Comparison of ENCODE assay signal across 1 cellular context in the genomic region with DNA sequence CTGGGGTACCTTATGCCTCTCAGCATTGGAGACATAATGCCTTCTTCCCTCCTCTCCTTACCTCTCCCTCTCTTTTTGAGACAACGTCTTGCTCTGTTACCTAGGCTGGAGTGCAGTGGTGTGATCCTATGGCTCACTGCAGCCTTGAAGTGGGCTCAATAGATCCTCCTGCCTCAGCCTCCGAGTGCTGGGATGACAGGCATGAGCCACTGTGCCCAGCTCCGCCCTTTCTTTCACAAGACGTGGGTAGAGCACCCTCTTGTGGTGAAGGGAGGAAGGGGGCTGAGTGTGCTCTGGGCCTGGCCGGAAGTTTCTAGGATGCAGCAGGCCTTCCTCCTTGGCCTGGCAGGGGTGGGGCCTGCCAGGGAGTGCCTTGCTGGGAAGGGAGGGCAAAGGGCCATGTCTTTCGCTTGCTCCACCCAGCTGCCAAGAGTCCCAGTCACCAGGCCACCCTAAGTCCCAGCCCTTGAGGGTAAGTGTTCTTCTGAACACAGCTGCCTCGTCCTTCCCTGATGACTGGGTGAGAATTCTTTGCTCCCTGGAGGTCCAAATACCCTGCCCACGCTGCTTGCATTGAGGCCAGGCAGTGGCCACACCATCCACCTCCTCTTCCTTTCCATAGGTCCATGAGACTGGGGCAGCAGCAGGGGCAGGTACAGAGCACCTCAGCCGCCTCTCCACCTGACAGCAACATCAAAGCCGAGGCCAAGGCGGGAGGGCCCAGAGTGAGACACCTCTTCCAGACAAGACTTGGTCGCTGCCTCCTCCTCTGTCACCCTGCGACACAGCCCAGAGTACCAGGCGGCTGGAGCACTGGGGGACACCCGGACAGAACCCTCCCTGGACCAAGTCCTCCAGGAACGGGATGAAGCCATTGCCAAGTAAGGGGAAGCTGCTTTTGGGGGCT.
TF ChIP-seq lines count a peak whose summit lies in the region.

No MANE protein-coding gene starts in this region.

TF ChIP-seq in K562, 482 proteins besides CTCF, POLR2A, EP300 and RAD21 (continued from another document and continues in another):
- TF ChIP-seq ZHX1 (conservative IDR thresholded peaks at IDR 0.05; ENCODE audit: low read length) (no peak), EP400 (IDR thresholded peaks at IDR 0.05) (no peak), ATF1 (CRISPR knock-in tag; IDR thresholded peaks at IDR 0.05) (no peak), ATF1 (tag; IDR thresholded peaks at IDR 0.05) (no peak; the same call in 1 of the 2 replicates), ZFP30 (CRISPR knock-in tag; IDR thresholded peaks at IDR 0.05; ENCODE audit: borderline replicate concordance) (no peak), ZNF609 (CRISPR knock-in tag; IDR thresholded peaks at IDR 0.05; ENCODE audit: borderline replicate concordance) (no peak), STAT5B (CRISPR knock-in tag; IDR thresholded peaks at IDR 0.05) (no peak), DMBX1 (CRISPR knock-in tag; IDR thresholded peaks at IDR 0.05; ENCODE audit: borderline replicate concordance) (no peak), RBBP5 (IDR thresholded peaks at IDR 0.05; ENCODE audit: borderline replicate concordance, insufficient read depth, low read length, poor library complexity, severe bottlenecking) (no peak), PCBP2 (IDR thresholded peaks at IDR 0.05; ENCODE audit: low read depth, low read length, poor library complexity, severe bottlenecking) (no peak), ZBTB5 (IDR thresholded peaks at IDR 0.05) (no peak), GABPB2 (CRISPR knock-in tag; conservative IDR thresholded peaks at IDR 0.05) (no peak), FOXK2 (conservative IDR thresholded peaks at IDR 0.05 in 1 of 2, IDR thresholded peaks at IDR 0.05 in 1 of 2; ENCODE audit: low read depth in 2 of 2) (no peak), TFAP4 (CRISPR knock-in tag; IDR thresholded peaks at IDR 0.05; ENCODE audit: borderline replicate concordance) (peak; percentile 69), NCOA1 (IDR thresholded peaks at IDR 0.05; ENCODE audit: low read depth) (0 out of 2 replicates have a peak, but pooled peaks have one; percentile 15), ZNF408 (CRISPR knock-in tag; IDR thresholded peaks at IDR 0.05; ENCODE audit: low read depth) (no peak), PATZ1 (CRISPR knock-in tag; IDR thresholded peaks at IDR 0.05; ENCODE audit: borderline replicate concordance) (no peak), DNMT1 (IDR thresholded peaks at IDR 0.05) (peak; percentile 75; the same call in 1 of the 2 replicates), TEAD2 (tag; IDR thresholded peaks at IDR 0.05) (no peak), ZBED1 (IDR thresholded peaks at IDR 0.05) (0 out of 2 replicates have a peak, but pooled peaks have one; percentile 35), NBN (IDR thresholded peaks at IDR 0.05; ENCODE audit: low read depth) (peak; percentile 28; the same call in 1 of the 2 replicates), BRD4 (IDR thresholded peaks at IDR 0.05) (no peak), MCM2 (IDR thresholded peaks at IDR 0.05; ENCODE audit: low read depth) (no peak), ZNF3 (CRISPR knock-in tag; IDR thresholded peaks at IDR 0.05) (no peak), ZNF354B (CRISPR knock-in tag; IDR thresholded peaks at IDR 0.05) (no peak), ZNF79 (CRISPR knock-in tag; IDR thresholded peaks at IDR 0.05; ENCODE audit: low read depth) (no peak)
- TF ChIP-seq, protein P1, sequence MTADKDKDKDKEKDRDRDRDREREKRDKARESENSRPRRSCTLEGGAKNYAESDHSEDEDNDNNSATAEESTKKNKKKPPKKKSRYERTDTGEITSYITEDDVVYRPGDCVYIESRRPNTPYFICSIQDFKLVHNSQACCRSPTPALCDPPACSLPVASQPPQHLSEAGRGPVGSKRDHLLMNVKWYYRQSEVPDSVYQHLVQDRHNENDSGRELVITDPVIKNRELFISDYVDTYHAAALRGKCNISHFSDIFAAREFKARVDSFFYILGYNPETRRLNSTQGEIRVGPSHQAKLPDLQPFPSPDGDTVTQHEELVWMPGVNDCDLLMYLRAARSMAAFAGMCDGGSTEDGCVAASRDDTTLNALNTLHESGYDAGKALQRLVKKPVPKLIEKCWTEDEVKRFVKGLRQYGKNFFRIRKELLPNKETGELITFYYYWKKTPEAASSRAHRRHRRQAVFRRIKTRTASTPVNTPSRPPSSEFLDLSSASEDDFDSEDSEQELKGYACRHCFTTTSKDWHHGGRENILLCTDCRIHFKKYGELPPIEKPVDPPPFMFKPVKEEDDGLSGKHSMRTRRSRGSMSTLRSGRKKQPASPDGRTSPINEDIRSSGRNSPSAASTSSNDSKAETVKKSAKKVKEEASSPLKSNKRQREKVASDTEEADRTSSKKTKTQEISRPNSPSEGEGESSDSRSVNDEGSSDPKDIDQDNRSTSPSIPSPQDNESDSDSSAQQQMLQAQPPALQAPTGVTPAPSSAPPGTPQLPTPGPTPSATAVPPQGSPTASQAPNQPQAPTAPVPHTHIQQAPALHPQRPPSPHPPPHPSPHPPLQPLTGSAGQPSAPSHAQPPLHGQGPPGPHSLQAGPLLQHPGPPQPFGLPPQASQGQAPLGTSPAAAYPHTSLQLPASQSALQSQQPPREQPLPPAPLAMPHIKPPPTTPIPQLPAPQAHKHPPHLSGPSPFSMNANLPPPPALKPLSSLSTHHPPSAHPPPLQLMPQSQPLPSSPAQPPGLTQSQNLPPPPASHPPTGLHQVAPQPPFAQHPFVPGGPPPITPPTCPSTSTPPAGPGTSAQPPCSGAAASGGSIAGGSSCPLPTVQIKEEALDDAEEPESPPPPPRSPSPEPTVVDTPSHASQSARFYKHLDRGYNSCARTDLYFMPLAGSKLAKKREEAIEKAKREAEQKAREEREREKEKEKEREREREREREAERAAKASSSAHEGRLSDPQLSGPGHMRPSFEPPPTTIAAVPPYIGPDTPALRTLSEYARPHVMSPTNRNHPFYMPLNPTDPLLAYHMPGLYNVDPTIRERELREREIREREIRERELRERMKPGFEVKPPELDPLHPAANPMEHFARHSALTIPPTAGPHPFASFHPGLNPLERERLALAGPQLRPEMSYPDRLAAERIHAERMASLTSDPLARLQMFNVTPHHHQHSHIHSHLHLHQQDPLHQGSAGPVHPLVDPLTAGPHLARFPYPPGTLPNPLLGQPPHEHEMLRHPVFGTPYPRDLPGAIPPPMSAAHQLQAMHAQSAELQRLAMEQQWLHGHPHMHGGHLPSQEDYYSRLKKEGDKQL (CRISPR knock-in tag; IDR thresholded peaks at IDR 0.05; ENCODE audit: borderline replicate concordance): no peak
- TF ChIP-seq, protein P2, sequence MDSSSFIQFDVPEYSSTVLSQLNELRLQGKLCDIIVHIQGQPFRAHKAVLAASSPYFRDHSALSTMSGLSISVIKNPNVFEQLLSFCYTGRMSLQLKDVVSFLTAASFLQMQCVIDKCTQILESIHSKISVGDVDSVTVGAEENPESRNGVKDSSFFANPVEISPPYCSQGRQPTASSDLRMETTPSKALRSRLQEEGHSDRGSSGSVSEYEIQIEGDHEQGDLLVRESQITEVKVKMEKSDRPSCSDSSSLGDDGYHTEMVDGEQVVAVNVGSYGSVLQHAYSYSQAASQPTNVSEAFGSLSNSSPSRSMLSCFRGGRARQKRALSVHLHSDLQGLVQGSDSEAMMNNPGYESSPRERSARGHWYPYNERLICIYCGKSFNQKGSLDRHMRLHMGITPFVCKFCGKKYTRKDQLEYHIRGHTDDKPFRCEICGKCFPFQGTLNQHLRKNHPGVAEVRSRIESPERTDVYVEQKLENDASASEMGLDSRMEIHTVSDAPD (CRISPR knock-in tag; IDR thresholded peaks at IDR 0.05): no peak
- TF ChIP-seq, protein P3, sequence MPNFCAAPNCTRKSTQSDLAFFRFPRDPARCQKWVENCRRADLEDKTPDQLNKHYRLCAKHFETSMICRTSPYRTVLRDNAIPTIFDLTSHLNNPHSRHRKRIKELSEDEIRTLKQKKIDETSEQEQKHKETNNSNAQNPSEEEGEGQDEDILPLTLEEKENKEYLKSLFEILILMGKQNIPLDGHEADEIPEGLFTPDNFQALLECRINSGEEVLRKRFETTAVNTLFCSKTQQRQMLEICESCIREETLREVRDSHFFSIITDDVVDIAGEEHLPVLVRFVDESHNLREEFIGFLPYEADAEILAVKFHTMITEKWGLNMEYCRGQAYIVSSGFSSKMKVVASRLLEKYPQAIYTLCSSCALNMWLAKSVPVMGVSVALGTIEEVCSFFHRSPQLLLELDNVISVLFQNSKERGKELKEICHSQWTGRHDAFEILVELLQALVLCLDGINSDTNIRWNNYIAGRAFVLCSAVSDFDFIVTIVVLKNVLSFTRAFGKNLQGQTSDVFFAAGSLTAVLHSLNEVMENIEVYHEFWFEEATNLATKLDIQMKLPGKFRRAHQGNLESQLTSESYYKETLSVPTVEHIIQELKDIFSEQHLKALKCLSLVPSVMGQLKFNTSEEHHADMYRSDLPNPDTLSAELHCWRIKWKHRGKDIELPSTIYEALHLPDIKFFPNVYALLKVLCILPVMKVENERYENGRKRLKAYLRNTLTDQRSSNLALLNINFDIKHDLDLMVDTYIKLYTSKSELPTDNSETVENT (CRISPR knock-in tag; IDR thresholded peaks at IDR 0.05): peak; percentile 51; the same call in 1 of the 2 replicates
